1 cellular context compared by ENCODE assay signal in the genomic region with DNA sequence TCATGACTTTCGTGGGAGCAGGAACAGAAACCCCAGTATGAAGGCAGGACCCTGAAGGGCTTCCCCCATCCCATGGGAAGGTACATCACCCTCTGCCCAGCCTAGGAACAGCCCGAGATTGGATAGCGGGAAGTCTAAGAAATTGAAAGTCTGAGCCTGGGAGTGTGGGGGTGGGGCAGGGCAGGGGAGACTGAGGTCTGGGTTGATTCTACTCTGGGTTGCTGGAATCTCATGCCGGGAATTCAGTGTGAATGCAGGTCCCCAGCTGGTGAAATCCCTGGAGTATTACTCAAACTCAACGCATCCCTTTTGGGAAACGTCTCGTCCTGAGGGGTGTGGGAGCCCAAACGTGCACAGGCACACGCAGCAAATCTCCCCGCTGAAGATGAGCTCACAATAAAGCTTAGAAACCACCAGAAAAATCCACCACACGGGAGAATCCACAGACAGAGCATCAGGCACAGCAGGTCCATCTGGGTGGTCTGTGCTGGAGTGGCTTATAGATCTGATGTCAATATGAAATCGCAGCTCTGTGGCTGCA.
TF ChIP-seq lines count a peak whose summit lies in the region.

No MANE protein-coding gene starts in this region.

TF ChIP-seq in HCT116, 20 proteins besides CTCF, POLR2A, EP300 and RAD21 (continued from another document):
- TF ChIP-seq, protein P1, sequence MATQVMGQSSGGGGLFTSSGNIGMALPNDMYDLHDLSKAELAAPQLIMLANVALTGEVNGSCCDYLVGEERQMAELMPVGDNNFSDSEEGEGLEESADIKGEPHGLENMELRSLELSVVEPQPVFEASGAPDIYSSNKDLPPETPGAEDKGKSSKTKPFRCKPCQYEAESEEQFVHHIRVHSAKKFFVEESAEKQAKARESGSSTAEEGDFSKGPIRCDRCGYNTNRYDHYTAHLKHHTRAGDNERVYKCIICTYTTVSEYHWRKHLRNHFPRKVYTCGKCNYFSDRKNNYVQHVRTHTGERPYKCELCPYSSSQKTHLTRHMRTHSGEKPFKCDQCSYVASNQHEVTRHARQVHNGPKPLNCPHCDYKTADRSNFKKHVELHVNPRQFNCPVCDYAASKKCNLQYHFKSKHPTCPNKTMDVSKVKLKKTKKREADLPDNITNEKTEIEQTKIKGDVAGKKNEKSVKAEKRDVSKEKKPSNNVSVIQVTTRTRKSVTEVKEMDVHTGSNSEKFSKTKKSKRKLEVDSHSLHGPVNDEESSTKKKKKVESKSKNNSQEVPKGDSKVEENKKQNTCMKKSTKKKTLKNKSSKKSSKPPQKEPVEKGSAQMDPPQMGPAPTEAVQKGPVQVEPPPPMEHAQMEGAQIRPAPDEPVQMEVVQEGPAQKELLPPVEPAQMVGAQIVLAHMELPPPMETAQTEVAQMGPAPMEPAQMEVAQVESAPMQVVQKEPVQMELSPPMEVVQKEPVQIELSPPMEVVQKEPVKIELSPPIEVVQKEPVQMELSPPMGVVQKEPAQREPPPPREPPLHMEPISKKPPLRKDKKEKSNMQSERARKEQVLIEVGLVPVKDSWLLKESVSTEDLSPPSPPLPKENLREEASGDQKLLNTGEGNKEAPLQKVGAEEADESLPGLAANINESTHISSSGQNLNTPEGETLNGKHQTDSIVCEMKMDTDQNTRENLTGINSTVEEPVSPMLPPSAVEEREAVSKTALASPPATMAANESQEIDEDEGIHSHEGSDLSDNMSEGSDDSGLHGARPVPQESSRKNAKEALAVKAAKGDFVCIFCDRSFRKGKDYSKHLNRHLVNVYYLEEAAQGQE (IDR thresholded peaks at IDR 0.05; ENCODE audit: low read depth) = no peak
- TF ChIP-seq JUND (IDR thresholded peaks at IDR 0.05) = no peak
- no peak for TF ChIP-seq TCF7L2 (IDR thresholded peaks at IDR 0.05; ENCODE audit: borderline replicate concordance, extremely low read depth, insufficient read depth, insufficient read length)
- no peak for TF ChIP-seq CBX3 (IDR thresholded peaks at IDR 0.05; ENCODE audit: low read depth)
